7 cellular contexts compared by ENCODE assay signal in the genomic region with DNA sequence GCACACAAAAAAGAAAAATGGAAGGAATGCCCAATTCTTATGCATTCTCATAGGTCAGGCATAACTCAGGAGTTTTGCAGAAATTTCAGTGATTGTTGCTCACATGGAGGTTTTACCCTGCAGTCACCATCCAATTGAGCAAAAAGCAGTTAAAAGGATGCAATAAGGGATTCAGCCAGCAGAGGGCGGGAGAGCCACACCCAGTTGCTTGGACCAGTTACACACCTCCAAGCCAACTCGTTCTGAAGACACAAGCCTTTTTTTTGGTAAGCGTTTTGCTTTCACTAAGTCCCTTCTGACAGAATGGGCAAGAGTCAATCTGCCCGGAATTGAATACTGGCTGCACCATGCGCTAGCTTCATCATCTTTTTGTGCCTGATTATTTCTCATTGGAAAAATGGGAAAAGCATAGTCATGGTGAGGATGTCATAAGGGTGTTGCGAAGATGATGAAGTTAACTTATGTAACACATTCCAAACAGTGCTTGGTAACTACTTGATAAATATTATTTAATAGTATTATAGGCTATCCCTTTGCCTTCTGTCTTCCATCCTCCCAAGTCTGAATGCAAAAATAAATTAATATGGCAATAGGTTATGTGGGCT.
DNase-seq lines count a peak whose midpoint lies in the region; ATAC-seq, FAIRE-seq and TF ChIP-seq lines count a peak whose summit lies in the region.

No MANE protein-coding gene starts in this region.

- no peak overlapping the region for H3K9ac ChIP-seq in astrocyte (ENCODE audit: low read length)

- no peak for TF ChIP-seq POLR2A in GM18505 (IDR thresholded peaks at IDR 0.05; ENCODE audit: borderline replicate concordance, extremely low read depth, insufficient read depth, insufficient read length)

- no peak overlapping the region for H3K27ac ChIP-seq in astrocyte (ENCODE audit: low read depth, low read length)

- no peaks in the 10 kb centered on the region for H3K36me3 ChIP-seq in astrocyte (ENCODE audit: insufficient read depth, low read length)

- H3K9me3 Mint-ChIP-seq in astrocyte (ENCODE audit: unreplicated experiment) = no peaks in the 10 kb centered on the region

- peak; percentile 99 for TF ChIP-seq CTCF in astrocyte (IDR thresholded peaks at IDR 0.05; ENCODE audit: insufficient read depth, low read depth, low read length)

- H3K79me2 ChIP-seq in astrocyte (ENCODE audit: insufficient read depth, low read length) = no peaks in the 10 kb centered on the region

- H3K27me3 Mint-ChIP-seq in T-helper 17 cell = no peaks in the 10 kb centered on the region
- H3K27me3 Mint-ChIP-seq in astrocyte (ENCODE audit: low read depth, unreplicated experiment) = no peaks in the 10 kb centered on the region

- H3K4me1 ChIP-seq in astrocyte (ENCODE audit: insufficient read depth, low read length) = no peaks in the 10 kb centered on the region

- ATAC-seq in GM18505 (IDR thresholded peaks at IDR 0.05; ENCODE audit: unreplicated experiment) (peak; percentile 90), HG02642 (IDR thresholded peaks at IDR 0.05; ENCODE audit: poor library complexity, unreplicated experiment) (peak; percentile 89), T-helper 17 cell (peak; percentile 77)

- peak overlapping the region; percentile 17 for H3K4me2 ChIP-seq in astrocyte (ENCODE audit: low read length)

- H3K4me3 ChIP-seq in astrocyte (ENCODE audit: insufficient read depth, low read depth, low read length) (no peak overlapping the region), skeletal muscle cell (ENCODE audit: low read depth, low read length) (no peak overlapping the region)

- H3K36me3 Mint-ChIP-seq in T-helper 17 cell (ENCODE audit: low read depth) (peaks cover 3% of the 10 kb centered on the region), astrocyte (ENCODE audit: low read depth, unreplicated experiment) (no peaks in the 10 kb centered on the region)

- no peaks in the 10 kb centered on the region for H3K27me3 ChIP-seq in astrocyte (ENCODE audit: insufficient read depth, low read length)

- H2AFZ ChIP-seq in astrocyte (ENCODE audit: low read depth, low read length) = no peak overlapping the region

- no peak overlapping the region for H3K27ac Mint-ChIP-seq in T-helper 17 cell
- H3K27ac Mint-ChIP-seq in astrocyte (ENCODE audit: unreplicated experiment) = no peak overlapping the region

- H3K4me1 Mint-ChIP-seq in T-helper 17 cell (peaks cover 2% of the 10 kb centered on the region), astrocyte (ENCODE audit: low read depth, unreplicated experiment) (peaks cover 2% of the 10 kb centered on the region)

- no peaks in the 10 kb centered on the region for H3K9me3 ChIP-seq in T-helper 17 cell (ENCODE audit: control insufficient read depth, low read length, poor library complexity, severe bottlenecking)
- H3K9me3 ChIP-seq in astrocyte (ENCODE audit: insufficient read depth, low read depth, low read length) = no peaks in the 10 kb centered on the region

- peak; percentile 49 for FAIRE-seq in astrocyte (lab: Jason Lieb, UNC)

- peak; percentile 58 for DNase-seq in NCI-H1048 (lab: John Stamatoyannopoulos, UW)
- peak; percentile 19 to 35 (median 29) for DNase-seq in T-helper 17 cell
- DNase-seq in astrocyte (ENCODE audit: low read depth) = peak; percentile 50
- peak; percentile 18 for DNase-seq in hepatic stellate cell (ENCODE audit: low spot score)
- peak; percentile 33 for DNase-seq in skeletal muscle cell (ENCODE audit: low read depth)

- H4K20me1 ChIP-seq in astrocyte (ENCODE audit: insufficient read depth, low read length) = no peaks in the 10 kb centered on the region

- H3K4me3 Mint-ChIP-seq in T-helper 17 cell (no peak overlapping the region), astrocyte (ENCODE audit: unreplicated experiment) (no peak overlapping the region)
